8 cellular contexts compared by ENCODE assay signal in the genomic region with DNA sequence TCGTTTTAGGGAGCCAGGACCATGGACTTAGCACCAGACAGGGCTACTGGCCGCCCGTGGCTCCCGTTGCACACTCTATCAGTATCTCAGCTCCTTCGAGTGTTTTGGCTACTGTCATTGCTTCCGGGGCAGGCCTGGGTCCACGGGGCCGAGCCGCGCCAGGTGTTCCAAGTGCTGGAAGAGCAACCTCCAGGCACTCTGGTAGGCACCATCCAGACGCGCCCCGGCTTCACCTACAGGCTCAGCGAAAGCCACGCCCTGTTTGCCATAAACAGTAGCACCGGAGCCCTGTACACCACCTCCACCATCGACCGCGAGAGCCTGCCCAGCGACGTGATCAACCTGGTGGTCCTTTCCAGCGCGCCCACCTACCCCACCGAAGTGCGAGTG. TPM values are rescaled to one million over a fixed set of nuclear protein-coding genes. Genes with fewer than 3 reads are reported as not detected.
DNase-seq lines count a peak whose midpoint lies in the region; ATAC-seq, FAIRE-seq and TF ChIP-seq lines count a peak whose summit lies in the region.

No MANE protein-coding gene starts in this region.

- H2AK5ac ChIP-seq in H1 (ENCODE audit: low read depth, low read length) = no peak overlapping the region

- H3K79me2 ChIP-seq in PC-3 (ENCODE audit: low read length) (no peaks in the 10 kb centered on the region), H1 (ENCODE audit: control insufficient read depth in 1 of 2, insufficient read depth in 2 of 2, low read length in 2 of 2) (no peaks in the 10 kb centered on the region)

- H3K27me3 ChIP-seq in PC-3 (ENCODE audit: low read length) (no peaks in the 10 kb centered on the region), H1 (replicated peaks in 1 of 4; ENCODE audit: control insufficient read depth in 3 of 4, extremely low read depth in 1 of 4, insufficient read depth in 3 of 4, low read length in 3 of 4) (peaks cover 8 to 35% (median 28%) of the 10 kb centered on the region in 4 experiments), upper lobe of right lung (peaks cover 17% of the 10 kb centered on the region)

- no peak overlapping the region; the same call in 1 of the 2 replicates for H2BK12ac ChIP-seq in H1 (ENCODE audit: low read depth, low read length)

- no peaks in the 10 kb centered on the region for H3F3A ChIP-seq in PC-3 (ENCODE audit: low read length, unreplicated experiment)

- no peak overlapping the region for H2BK20ac ChIP-seq in H1 (ENCODE audit: low read length)

- no peak overlapping the region for H4K5ac ChIP-seq in H1 (ENCODE audit: insufficient read length, low read depth, low read length)

- no peaks in the 10 kb centered on the region for H3K9me2 ChIP-seq in PC-3 (replicated peaks; ENCODE audit: low read length)

- H3K36me3 ChIP-seq in PC-3 (ENCODE audit: low read depth, low read length) (no peaks in the 10 kb centered on the region), H1 (ENCODE audit: control insufficient read depth in 2 of 4, insufficient read depth in 4 of 4, low read length in 3 of 4) (no peaks in the 10 kb centered on the region), upper lobe of right lung (no peaks in the 10 kb centered on the region)

- no peak overlapping the region for H4K91ac ChIP-seq in H1 (replicated peaks; ENCODE audit: insufficient read length, low read length)

- H3K23ac ChIP-seq in H1 (ENCODE audit: insufficient read length) = no peak overlapping the region

- no peak overlapping the region; the same call in 1 of the 2 replicates for H2BK5ac ChIP-seq in H1 (ENCODE audit: low read depth, low read length)

- no peak overlapping the region for H2BK120ac ChIP-seq in H1 (replicated peaks; ENCODE audit: low read depth, low read length)

- CTCF ChIA-PET in PC-3 (lab: Charles Lee) (no interaction called here), H1 (lab: Charles Lee; ENCODE audit: partially characterized antibody) (interaction anchor here (0.7 to 4.8 kb wide), 10 partner anchors 9 to 1052 kb away, joined by 3 to 29 read pairs (median 4); no protein-coding TSS in a partner anchor), GM10248 (lab: Yijun Ruan, JAX) (no interaction called here)

- no peak overlapping the region for H3K56ac ChIP-seq in H1 (replicated peaks; ENCODE audit: insufficient read length, low read depth, low read length)

- peaks cover 24% of the 10 kb centered on the region for H3K23me2 ChIP-seq in H1 (ENCODE audit: low read depth, low read length)

- H3K4me2 ChIP-seq in PC-3 (ENCODE audit: low read length) (peak overlapping the region; percentile 95), H1 (ENCODE audit: insufficient read depth in 1 of 2, low read depth in 2 of 2, low read length in 2 of 2) (peak overlapping the region; percentile 98 to 100)

- no peak for TF ChIP-seq EP300 in H1 (IDR thresholded peaks at IDR 0.05; ENCODE audit: borderline replicate concordance in 1 of 2, low read depth in 2 of 2, low read length in 2 of 2)

- H4K20me1 ChIP-seq in PC-3 (ENCODE audit: low read length) (no peaks in the 10 kb centered on the region), H1 (replicated peaks in 1 of 2; ENCODE audit: control insufficient read depth in 1 of 2, insufficient read depth in 2 of 2, low read length in 2 of 2) (peaks cover 3 to 8% of the 10 kb centered on the region in 2 experiments)

- no peak overlapping the region for H3K14ac ChIP-seq in H1 (ENCODE audit: insufficient read length)

- peak overlapping the region; percentile 96 for H2AFZ ChIP-seq in PC-3 (ENCODE audit: low read length)
- H2AFZ ChIP-seq in H1 (ENCODE audit: low read length) = 0 out of 2 replicates have a peak overlapping the region, but pooled peaks have one; percentile 78

- H3K4ac ChIP-seq in H1 (replicated peaks; ENCODE audit: insufficient read length, low read depth, low read length) = no peak overlapping the region

- POLR2A ChIA-PET in PC-3 (lab: Charles Lee; ENCODE audit: unreplicated experiment) (no interaction called here), H1 (lab: Charles Lee; ENCODE audit: partially characterized antibody) (no interaction called here), GM10248 (lab: Yijun Ruan, JAX) (no interaction called here)

- DNase-seq in ELR (ENCODE audit: low read depth) (peak; percentile 49), PC-3 (peak; percentile 7), H1 (ENCODE audit: low read depth in 1 of 2, low spot score in 2 of 2) (peak in 1 of 2 experiments; percentile 61), mesenteric fat pad (ENCODE audit: low spot score) (peak; percentile 89), upper lobe of right lung (peak; percentile 74), GM10248 (ENCODE audit: extremely low spot score) (no peak), DMS114 treated with DMSO at 0.1 percent for 48 hours (lab: John Stamatoyannopoulos, UW; ENCODE audit: unreplicated experiment) (no peak)

- no peak overlapping the region; the same call in 1 of the 2 replicates for H2BK15ac ChIP-seq in H1 (ENCODE audit: low read length)

- no peak overlapping the region for H4K8ac ChIP-seq in H1 (ENCODE audit: extremely low read depth, insufficient read depth, low read length)

- no peak overlapping the region for H3K27ac ChIP-seq in PC-3 (ENCODE audit: low read length)
- no peak overlapping the region for H3K27ac ChIP-seq in H1 (ENCODE audit: low read depth, low read length)
- peak overlapping the region; percentile 85 for H3K27ac ChIP-seq in upper lobe of right lung

- H3K9me3 ChIP-seq in PC-3 (ENCODE audit: low read length) (no peaks in the 10 kb centered on the region), H1 (ENCODE audit: insufficient read depth in 2 of 2, low read depth in 1 of 2, low read length in 1 of 2) (no peaks in the 10 kb centered on the region), upper lobe of right lung (no peaks in the 10 kb centered on the region)

- no peak overlapping the region for H3K18ac ChIP-seq in H1 (ENCODE audit: extremely low read depth, low read length)

- peak; percentile 11 for ATAC-seq in PC-3
- ATAC-seq in upper lobe of right lung = peak; percentile 34
- ATAC-seq in GM21576 (IDR thresholded peaks at IDR 0.05; ENCODE audit: unreplicated experiment) = no peak

- WGBS in H1 (ENCODE audit: extremely low coverage in 1 of 2, insufficient coverage in 1 of 2, insufficient read length in 1 of 2, insufficient replicate concordance in 2 of 2, low coverage in 1 of 2, low lambda C conversion rate in 2 of 2, missing lambda C conversion rate in 1 of 2), 2 experiments = 3% methylated on average over 24 of the region's 25 CpGs; no CpG with 5 or more reads in 1 of the 2 experiments

- intact Hi-C loops in PC-3 (cut with micrococcal nuclease) = loop anchor here (10.0 kb wide), 2 partner anchors 308 to 1368 kb away; no protein-coding TSS in a partner anchor
- intact Hi-C loops in upper lobe of right lung (cut with DNase I) = loop anchor here (10.0 kb wide), 1 partner anchor 428 kb away; no protein-coding TSS in a partner anchor

- FAIRE-seq in H1 (lab: Jason Lieb, UNC) = no peak

- H3K4me1 ChIP-seq in PC-3 (ENCODE audit: insufficient read depth, low read length) (peaks cover 7% of the 10 kb centered on the region), H1 (replicated peaks in 1 of 4; ENCODE audit: control insufficient read depth in 3 of 4, insufficient read depth in 4 of 4, low read length in 3 of 4) (peaks cover 5 to 17% (median 7%) of the 10 kb centered on the region in 4 experiments; a peak in 6 of 7 replicates), upper lobe of right lung (peaks cover 17% of the 10 kb centered on the region)

- no peaks in the 10 kb centered on the region; the same call in 1 of the 2 replicates for H3K79me1 ChIP-seq in H1 (ENCODE audit: low read depth, low read length)

- no peak for TF ChIP-seq POLR2A in H1 (IDR thresholded peaks at IDR 0.05; ENCODE audit: control extremely low read depth in 1 of 2, low read depth in 2 of 2, low read length in 2 of 2)

- no peak overlapping the region for H3K9ac ChIP-seq in PC-3 (ENCODE audit: low read length)
- no peak overlapping the region; a peak in 1 of 7 replicates for H3K9ac ChIP-seq in H1 (replicated peaks in 1 of 4; ENCODE audit: extremely low read depth in 1 of 4, low read depth in 3 of 4, low read length in 3 of 4)

- TF ChIP-seq CTCF in PC-3 (conservative IDR thresholded peaks at IDR 0.05; ENCODE audit: low read depth, low read length) (no peak), H1 (IDR thresholded peaks at IDR 0.05; ENCODE audit: control extremely low read depth in 1 of 3, insufficient read depth in 1 of 3, low read depth in 1 of 3, low read length in 3 of 3) (no peak), upper lobe of right lung (IDR thresholded peaks at IDR 0.05) (no peak), GM10248 (IDR thresholded peaks at IDR 0.05; ENCODE audit: control extremely low read depth, extremely low read depth, low read depth, missing control alignments) (no peak)

- BruUV-seq in PC-3 (replicated peaks; lab: Mats Ljungman, UMichigan) = no TSS peak

- no peak for TF ChIP-seq RAD21 in H1 (IDR thresholded peaks at IDR 0.05 in 1 of 2, conservative IDR thresholded peaks at IDR 0.05 in 1 of 2; ENCODE audit: low read depth in 2 of 2, low read length in 2 of 2)

- H3K4me3 ChIP-seq in PC-3 (ENCODE audit: low read length) (peak overlapping the region; percentile 93), H1 (ENCODE audit: extremely low read depth in 1 of 4, insufficient read depth in 2 of 4, low read depth in 3 of 4, low read length in 4 of 4) (peak overlapping the region; percentile 48 to 96 (median 78)), upper lobe of right lung (peak overlapping the region; percentile 75)

TF ChIP-seq in H1, 55 proteins besides CTCF, POLR2A, EP300 and RAD21 (continues in another document):
- TF ChIP-seq BCL11A (IDR thresholded peaks at IDR 0.05; ENCODE audit: low read depth in 2 of 2, low read length in 2 of 2) (no peak), SAP30 (IDR thresholded peaks at IDR 0.05; ENCODE audit: insufficient read depth, insufficient replicate concordance, low read length) (peak; percentile 10), EZH2 (IDR thresholded peaks at IDR 0.05; ENCODE audit: low read depth, low read length, severe bottlenecking) (peak; percentile 70), RXRA (IDR thresholded peaks at IDR 0.05; ENCODE audit: insufficient read depth, low read depth, low read length) (no peak), SUZ12 (IDR thresholded peaks at IDR 0.05; ENCODE audit: low read length) (peak; percentile 64), CHD1 (IDR thresholded peaks at IDR 0.05; ENCODE audit: low read depth, low read length) (no peak), CTBP2 (IDR thresholded peaks at IDR 0.05; ENCODE audit: borderline replicate concordance, insufficient read depth, insufficient read length, low read length) (no peak)

RNA-seq across cellular contexts. Expression of gene FAT4, which starts 1.6 kb away (rescaled TPM):
- total RNA-seq in PC-3 (2014; rRNA removed) (0.95 and 1.4 TPM in 2 replicates), mesenteric fat pad (7.3 TPM), upper lobe of right lung (17.9 TPM)
- total RNA-seq in H1 (2021; fragmentation: NEBNext Ultra II Directional; extraction: Animal tissue kit (Norgen Biotek cat#: 25700)) = 5.0 and 5.3 TPM in 2 replicates
- 0.78 and 1.3 TPM in 2 replicates for polyA plus RNA-seq in H1 (2011; rRNA removed)
- polyA plus RNA-seq in H1 (2011; cell fraction: cytosol; rRNA removed) = 1.0 TPM
- polyA plus RNA-seq in H1 (2011; cell fraction: nucleus; rRNA removed) = 2.5 TPM
- 1.3 to 1.4 TPM (median 1.4 TPM) in 4 replicates for polyA plus RNA-seq in H1 (2012, experiment 1 of 2)
- 0.07 TPM for polyA plus RNA-seq in H1 (2012, experiment 2 of 2)
- 2.6 TPM for polyA plus RNA-seq in H1 (2013, experiment 1 of 2)
- 2.0 TPM for polyA plus RNA-seq in H1 (2013, experiment 2 of 2)
- 8.6 and 20.5 TPM in 2 replicates for polyA minus RNA-seq in H1 (2011; rRNA and poly(A)+ RNA removed)
- 4.0 TPM for polyA minus RNA-seq in H1 (2011; cell fraction: cytosol; rRNA and poly(A)+ RNA removed)
- polyA minus RNA-seq in H1 (2011; cell fraction: nucleus; rRNA and poly(A)+ RNA removed) = 17.3 TPM

Comparison
In these comparisons a context has a peak if more than half of its experiments do, and no peak if none do; other contexts are left out.
1. DNase-seq: peak in ELR (single experiment), PC-3 (single experiment), mesenteric fat pad (single experiment) and upper lobe of right lung (single experiment); none in GM10248 (single experiment) and DMS114 treated with DMSO at 0.1 percent for 48 hours (single experiment).
2. Peak in every context shown above with its lines, with median percentiles within 50 percentile points of each other: H3K4me3 ChIP-seq.